7 cellular contexts compared by ENCODE assay signal in the genomic region with DNA sequence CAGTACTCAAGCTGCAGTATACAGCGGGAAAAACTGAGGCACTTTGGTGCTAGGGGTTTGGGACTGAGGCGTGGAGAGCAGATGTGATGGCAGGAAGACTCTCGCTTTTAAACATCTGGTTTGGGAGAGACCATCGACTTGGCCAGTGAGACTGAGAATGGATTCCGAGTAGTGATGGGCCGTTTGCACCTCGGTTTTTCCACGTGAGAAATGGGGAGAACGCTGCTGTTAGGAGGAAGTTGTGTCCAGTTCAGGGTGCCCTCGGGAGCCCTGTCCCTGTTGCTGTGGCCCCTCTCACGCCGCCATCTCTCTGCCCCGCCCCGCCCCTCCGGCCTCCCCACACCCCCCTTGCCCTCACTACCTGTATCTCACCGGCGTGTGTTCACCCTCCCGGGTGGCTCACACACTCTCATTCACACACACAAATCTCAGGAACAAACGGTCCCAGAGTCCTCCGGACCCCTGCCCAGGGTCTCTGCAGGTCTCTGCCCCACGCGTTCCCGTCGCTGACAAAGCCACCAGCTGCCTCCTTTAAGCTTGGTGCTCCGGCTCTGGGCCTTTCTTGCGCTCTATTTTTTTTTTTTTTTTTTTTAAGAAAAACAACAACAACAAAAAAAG. TPM values are rescaled to one million over a fixed set of nuclear protein-coding genes. Genes with fewer than 3 reads are reported as not detected.
DNase-seq lines count a peak whose midpoint lies in the region; ATAC-seq and TF ChIP-seq lines count a peak whose summit lies in the region.

No MANE protein-coding gene starts in this region.

- no peak for TF ChIP-seq POLR2A in gastroesophageal sphincter (IDR thresholded peaks at IDR 0.05)

- 13 to 62% methylated on average over 7 to 8 of the region's 26 CpGs for WGBS in gastroesophageal sphincter (ENCODE audit: low coverage in 1 of 2), 2 donors

- no peaks in the 10 kb centered on the region for H3K9me3 ChIP-seq in gastroesophageal sphincter

- peak; percentile 12 for DNase-seq in HCEC 1CT
- no peak for DNase-seq in SIG-M5 (lab: John Stamatoyannopoulos, UW)

- ATAC-seq in gastroesophageal sphincter = no peak
- no peak for ATAC-seq in HG02610 (IDR thresholded peaks at IDR 0.05; ENCODE audit: unreplicated experiment)
- no peak for ATAC-seq in GM21529 (IDR thresholded peaks at IDR 0.05; ENCODE audit: unreplicated experiment)

- H3K27ac ChIP-seq in gastroesophageal sphincter = peak overlapping the region; percentile 8 to 97 (median 95)
- H3K27ac ChIP-seq in skin epidermis = peak overlapping the region in 17 of 21 experiments; percentile 4 to 93 (median 75)

- peak overlapping the region; percentile 83 for H3K4me3 ChIP-seq in WI38 (ENCODE audit: low read depth, low read length)
- peak overlapping the region; percentile 44 to 83 for H3K4me3 ChIP-seq in gastroesophageal sphincter
- H3K4me3 ChIP-seq in skin epidermis = peak overlapping the region; percentile 48 to 76 (median 64)

- H3K36me3 ChIP-seq in gastroesophageal sphincter = no peaks in the 10 kb centered on the region

- peaks cover 0 to 71% (median 15%) of the 10 kb centered on the region in 3 donors for H3K4me1 ChIP-seq in gastroesophageal sphincter

- TF ChIP-seq CTCF in WI38 (IDR thresholded peaks at IDR 0.05; ENCODE audit: low read depth, low read length) (no peak), gastroesophageal sphincter (IDR thresholded peaks at IDR 0.05) (no peak)

- TF ChIP-seq EP300 in gastroesophageal sphincter (IDR thresholded peaks at IDR 0.05) = no peak

- H3K27me3 ChIP-seq in gastroesophageal sphincter = no peaks in the 10 kb centered on the region

RNA-seq across cellular contexts. Expression of a gene that starts 2.7 kb away (rescaled TPM):
- total RNA-seq in gastroesophageal sphincter = 1 to 10 TPM; 3.4 to 7.3 (median 5.9) TPM

RNA-seq across cellular contexts. Expression of a gene that starts 18.9 kb away (rescaled TPM):
- 10 to 100 TPM; 25.3 to 51.6 (median 30.2) TPM for total RNA-seq in gastroesophageal sphincter

RNA-seq across cellular contexts. Expression of a gene that starts 30.7 kb away (rescaled TPM):
- total RNA-seq in gastroesophageal sphincter = 10 to 100 TPM; 17.4 to 24.0 (median 21.4) TPM

RNA-seq across cellular contexts. Expression of a gene that starts 37.5 kb away (rescaled TPM):
- 1 to 10 TPM in 2 of 4 donors, under 1 TPM in 2; 0.67 to 3.1 (median 1.3) TPM for total RNA-seq in gastroesophageal sphincter

RNA-seq across cellular contexts. Expression of a gene that starts 52.5 kb away (rescaled TPM):
- 1 to 10 TPM in 3 of 4 donors, under 1 TPM in 1; 0.31 to 5.6 (median 3.9) TPM for total RNA-seq in gastroesophageal sphincter
